Comparison of ENCODE assay signal across 21 cellular contexts in the genomic region with DNA sequence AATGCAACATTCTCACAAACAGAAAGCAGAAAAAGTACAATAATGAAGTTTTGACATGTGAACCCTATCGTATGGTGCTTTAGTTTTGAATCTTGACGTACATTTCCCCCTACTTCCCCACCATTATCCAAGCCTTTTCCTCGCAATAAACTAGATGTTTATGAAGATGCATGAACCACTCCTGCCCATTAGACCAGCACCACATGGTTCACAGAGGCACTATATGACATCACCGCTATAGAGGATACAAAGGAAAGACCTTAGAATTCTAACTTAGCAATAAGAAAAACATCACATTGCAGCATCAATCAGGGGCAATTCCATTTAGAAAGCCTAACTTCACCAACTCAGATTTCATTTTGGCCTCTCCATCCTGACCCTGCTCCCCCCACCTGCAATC.
DNase-seq lines count a peak whose midpoint lies in the region; ATAC-seq, FAIRE-seq and TF ChIP-seq lines count a peak whose summit lies in the region.
"Had no signal": no experiment of that assay in that cellular context is flagged by ENCODE, and none has a peak within 500 bp of the region (broad histone marks: within the 10 kb centered on the region; RNA-seq: fewer than 3 reads in every experiment).

No MANE protein-coding gene starts in this region.

- no peak for FAIRE-seq in HTR-8/SVneo (lab: Jason Lieb, UNC)
- FAIRE-seq: G401.6 had no signal

- peak overlapping the region; percentile 75 for H3K27ac Mint-ChIP-seq in nephron progenitor cell
- H3K27ac Mint-ChIP-seq: IgD-negative memory B cell had no signal

- ATAC-seq in GM21576 (IDR thresholded peaks at IDR 0.05; ENCODE audit: unreplicated experiment) (no peak), HG02852 (IDR thresholded peaks at IDR 0.05; ENCODE audit: unreplicated experiment) (no peak)
- ATAC-seq: Right ventricle myocardium inferior had no signal

- no peak for TF ChIP-seq CTCF in nephron progenitor cell (IDR thresholded peaks at IDR 0.05)

- no peaks in the 10 kb centered on the region for H3K27me3 Mint-ChIP-seq in nephron progenitor cell (ENCODE audit: low read depth, poor library complexity)
- H3K27me3 Mint-ChIP-seq: IgD-negative memory B cell had no signal

- in situ Hi-C loops in G401 (cut with HindIII; ENCODE audit: low sequenced_read_pairs): no loop called here

- peaks cover 42% of the 10 kb centered on the region for H3K4me1 Mint-ChIP-seq in nephron progenitor cell
- H3K4me1 Mint-ChIP-seq: IgD-negative memory B cell had no signal

- H3K4me3 Mint-ChIP-seq in nephron progenitor cell: no peak overlapping the region
- H3K4me3 Mint-ChIP-seq: IgD-negative memory B cell had no signal

- DNase-seq in EL (peak; percentile 7), astrocyte of the hippocampus (ENCODE audit: low read depth, low spot score) (peak; percentile 18), kidney tubule cell (ENCODE audit: low spot score) (peak; percentile 27), nephron progenitor cell (no peak), G401 (ENCODE audit: low spot score) (no peak), HTR-8/SVneo (ENCODE audit: insufficient read length, low spot score) (no peak)
- DNase-seq: DMS153, DND-41, NCI-H1048, NCI-H1417 treated with DMSO at 0.1 percent for 48 hours, NCI-H1694 treated with DMSO at 0.1 percent for 48 hours, NCI-H2081, NCI-H2227 treated with DMSO at 0.1 percent for 48 hours, NCI-H526 treated with DMSO at 0.1 percent for 48 hours, PC-9, SJCRH30 had no signal

- H3K36me3 Mint-ChIP-seq in nephron progenitor cell (ENCODE audit: low read depth): peaks cover 19% of the 10 kb centered on the region

- peaks cover 11% of the 10 kb centered on the region for H3K9me3 Mint-ChIP-seq in nephron progenitor cell

Comparison
In these comparisons a context has a peak if more than half of its experiments do, and no peak if none do; other contexts are left out.
1. DNase-seq: peak in EL (single experiment), astrocyte of the hippocampus (single experiment) and kidney tubule cell (single experiment); none in nephron progenitor cell (single experiment), G401 (single experiment) and HTR-8/SVneo (single experiment).